17 cellular contexts compared by ENCODE assay signal in genomic region chr9:8474937-8475336, GRCh38.
DNase-seq lines count a peak whose midpoint lies in the region; ATAC-seq and TF ChIP-seq lines count a peak whose summit lies in the region.
"Had no signal": no experiment of that assay in that cellular context is flagged by ENCODE, and none has a peak within 500 bp of the region (broad histone marks: within the 10 kb centered on the region; RNA-seq: fewer than 3 reads in every experiment).

No MANE protein-coding gene starts in this region.

- no peak overlapping the region for H3K4me3 Mint-ChIP-seq in natural killer cell
- H3K4me3 Mint-ChIP-seq: B cell; CD4-positive, alpha-beta T cell; CD8-positive, alpha-beta T cell had no signal

- H3K4me1 Mint-ChIP-seq in natural killer cell, result no peaks in the 10 kb centered on the region
- H3K4me1 Mint-ChIP-seq: B cell had no signal

- no peaks in the 10 kb centered on the region for H3K9me3 Mint-ChIP-seq in natural killer cell
- H3K9me3 Mint-ChIP-seq: CD4-positive, alpha-beta T cell; CD8-positive, alpha-beta T cell had no signal

- H3K27me3 Mint-ChIP-seq in natural killer cell (ENCODE audit: low read depth in 2 of 2), result no peaks in the 10 kb centered on the region
- H3K27me3 Mint-ChIP-seq: B cell; CD4-positive, alpha-beta T cell had no signal

- intact Hi-C loops in dorsolateral prefrontal cortex (cut with DNase I) (no loop called here), natural killer cell (cut with micrococcal nuclease) (no loop called here)

- no peak overlapping the region for H3K27ac Mint-ChIP-seq in natural killer cell
- H3K27ac Mint-ChIP-seq: B cell; CD4-positive, alpha-beta T cell; CD8-positive, alpha-beta T cell had no signal

- no peak for ATAC-seq in natural killer cell
- ATAC-seq: A549; CD8-positive, alpha-beta T cell had no signal

- peak; percentile 3 for DNase-seq in astrocyte of the hippocampus (ENCODE audit: low read depth, low spot score)
- peak in 1 of 10 donors; percentile 28 for DNase-seq in dorsolateral prefrontal cortex
- DNase-seq in A172 (ENCODE audit: low spot score), result no peak
- no peak for DNase-seq in stimulated activated CD4-positive, alpha-beta T cell treated with anti-CD3 and anti-CD28 coated beads, Interleukin-4, amount 100 ng/mL, for 4 hours
- no peak for DNase-seq in natural killer cell
- DNase-seq: 8988T; AML-193; Caco-2; Calu3; CD4-positive, alpha-beta T cell; CD8-positive, alpha-beta T cell; DMS79 treated with DMSO at 0.1 percent for 48 hours; GF-D8 had no signal

- no peaks in the 10 kb centered on the region for H3K27me3 ChIP-seq in dorsolateral prefrontal cortex
- H3K27me3 ChIP-seq: BLaER1 treated with 17β-estradiol and CSF1 and Interleukin-3, amounts not matched to agents 10 nM and 100 nM had no signal

- no peaks in the 10 kb centered on the region for H3K36me3 Mint-ChIP-seq in natural killer cell
- H3K36me3 Mint-ChIP-seq: CD8-positive, alpha-beta T cell had no signal

- no peak overlapping the region for H3K4me3 ChIP-seq in dorsolateral prefrontal cortex
- H3K4me3 ChIP-seq: A549; BLaER1 treated with 17β-estradiol and CSF1 and Interleukin-3, amounts not matched to agents 10 nM and 100 nM had no signal

- H3K27ac ChIP-seq in dorsolateral prefrontal cortex, result peak overlapping the region in 38 of 59 donors; percentile 8 to 71 (median 37)
- H3K27ac ChIP-seq: A549; BLaER1 treated with 17β-estradiol and CSF1 and Interleukin-3, amounts not matched to agents 10 nM and 100 nM; C4-2B had no signal

- TF ChIP-seq CTCF in dorsolateral prefrontal cortex (IDR thresholded peaks at IDR 0.05 in 54 of 56, conservative IDR thresholded peaks at IDR 0.05 in 2 of 56; ENCODE audit: low read depth in 1 of 56, partially characterized antibody in 56 of 56) (no peak), natural killer cell (IDR thresholded peaks at IDR 0.05) (no peak)
